9 cellular contexts compared by ENCODE assay signal in the genomic region with DNA sequence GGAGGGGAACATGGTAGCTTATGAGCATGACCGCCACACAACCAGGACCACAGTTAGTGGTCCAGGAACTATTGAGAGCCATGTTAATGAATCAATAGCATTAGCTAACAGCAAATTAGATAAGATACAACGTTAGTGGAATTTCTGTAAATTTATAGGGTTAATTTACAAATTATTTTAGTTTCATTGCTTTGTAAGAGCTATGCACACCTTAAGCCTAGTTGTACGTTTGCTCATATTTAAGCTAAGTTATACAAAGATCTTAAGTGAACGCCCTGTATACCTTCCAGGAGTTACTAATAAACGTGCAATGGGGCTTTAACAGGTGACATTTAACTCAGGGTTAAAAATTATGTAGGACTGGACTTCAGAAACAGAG. TPM values are rescaled to one million over a fixed set of nuclear protein-coding genes. Genes with fewer than 3 reads are reported as not detected.
A peak's percentile ranks its signal among the peaks of the same experiment; 100 is the strongest.
DNase-seq lines count a peak whose midpoint lies in the region; ATAC-seq and TF ChIP-seq lines count a peak whose summit lies in the region.
"Had no signal": no experiment of that assay in that cellular context is flagged by ENCODE, and none has a peak within 500 bp of the region (broad histone marks: within the 10 kb centered on the region; RNA-seq: fewer than 3 reads in every experiment).

No MANE protein-coding gene starts in this region.

- peak overlapping the region; percentile 96 for H3K9ac ChIP-seq in iPS-15b (ENCODE audit: low read depth, low read length)

- H3K27me3 ChIP-seq in iPS-15b (ENCODE audit: control insufficient read depth, insufficient read depth, low read length) = no peaks in the 10 kb centered on the region

- peaks cover 9% of the 10 kb centered on the region for H3K36me3 ChIP-seq in iPS-15b (ENCODE audit: control insufficient read depth, insufficient read depth, low read length)

- intact Hi-C loops in activated CD8-positive, alpha-beta T cell treated with anti-CD3 and anti-CD28 coated beads for 36 hours (cut with micrococcal nuclease) = no loop called here

- peaks cover 14% of the 10 kb centered on the region for H3K36me3 Mint-ChIP-seq in activated CD8-positive, alpha-beta T cell treated with anti-CD3 and anti-CD28 coated beads for 36 hours (ENCODE audit: low read depth)

- H3K4me3 Mint-ChIP-seq in activated CD8-positive, alpha-beta T cell treated with anti-CD3 and anti-CD28 coated beads for 36 hours = peak overlapping the region; percentile 91
- peak overlapping the region; percentile 96 to 97 for H3K4me3 Mint-ChIP-seq in stimulated activated naive CD8-positive, alpha-beta T cell treated with anti-CD3 and anti-CD28 coated beads, Interleukin-15, amount 100 ng/mL, for 72 hours

- H3K4me1 ChIP-seq in iPS-15b (ENCODE audit: control insufficient read depth, insufficient read depth, low read length) = peaks cover 5% of the 10 kb centered on the region

- TF ChIP-seq CTCF in activated CD8-positive, alpha-beta T cell treated with anti-CD3 and anti-CD28 coated beads for 36 hours (IDR thresholded peaks at IDR 0.05) = no peak

- POLR2A ChIA-PET in activated CD8-positive, alpha-beta T cell treated with anti-CD3 and anti-CD28 coated beads for 36 hours (lab: Charles Lee) = interaction anchor here (0.7 to 2.5 kb wide), 13 partner anchors 8 to 809 kb away, joined by 3 to 13 read pairs (median 5); partner anchors contain the start of gene TARDBP

- H3K9me3 ChIP-seq in iPS-15b (ENCODE audit: control insufficient read depth, insufficient read depth, low read length) = no peaks in the 10 kb centered on the region

- peaks cover 11% of the 10 kb centered on the region for H3K4me1 Mint-ChIP-seq in activated CD8-positive, alpha-beta T cell treated with anti-CD3 and anti-CD28 coated beads for 36 hours (ENCODE audit: low read depth)
- peaks cover 20% of the 10 kb centered on the region for H3K4me1 Mint-ChIP-seq in stimulated activated naive CD8-positive, alpha-beta T cell treated with anti-CD3 and anti-CD28 coated beads, Interleukin-15, amount 100 ng/mL, for 72 hours

- H3K27ac Mint-ChIP-seq in activated CD8-positive, alpha-beta T cell treated with anti-CD3 and anti-CD28 coated beads for 36 hours = peak overlapping the region; percentile 95
- peak overlapping the region; percentile 99 to 100 for H3K27ac Mint-ChIP-seq in stimulated activated naive CD8-positive, alpha-beta T cell treated with anti-CD3 and anti-CD28 coated beads, Interleukin-15, amount 100 ng/mL, for 72 hours

- H3K4me3 ChIP-seq in iPS-15b (ENCODE audit: low read depth, low read length) = peak overlapping the region; percentile 97

- CTCF ChIA-PET in activated CD8-positive, alpha-beta T cell treated with anti-CD3 and anti-CD28 coated beads for 36 hours (lab: Charles Lee) = interaction anchor here (1.1 to 6.8 kb wide), 7 partner anchors 9 to 551 kb away, joined by 3 to 74 read pairs (median 6); no protein-coding TSS in a partner anchor

- no peak for TF ChIP-seq POLR2A in GM18505 (IDR thresholded peaks at IDR 0.05; ENCODE audit: borderline replicate concordance, extremely low read depth, insufficient read depth, insufficient read length)

- ATAC-seq in activated CD8-positive, alpha-beta T cell treated with anti-CD3 and anti-CD28 coated beads for 36 hours = no peak
- no peak for ATAC-seq in stimulated activated naive CD8-positive, alpha-beta T cell treated with anti-CD3 and anti-CD28 coated beads, Interleukin-15, amount 100 ng/mL, for 72 hours
- ATAC-seq in GM18505 (IDR thresholded peaks at IDR 0.05; ENCODE audit: unreplicated experiment) = no peak

- DNase-seq in DMS79 treated with DMSO at 0.1 percent for 48 hours (lab: John Stamatoyannopoulos, UW) (peak; percentile 20), DMS79 (lab: John Stamatoyannopoulos, UW) (no peak), epidermal melanocyte (ENCODE audit: insufficient read length, low spot score) (no peak), foreskin melanocyte (no peak)
- no peak for DNase-seq in activated CD8-positive, alpha-beta T cell treated with anti-CD3 and anti-CD28 coated beads for 36 hours
- no peak for DNase-seq in stimulated activated naive CD8-positive, alpha-beta T cell treated with anti-CD3 and anti-CD28 coated beads, Interleukin-15, amount 100 ng/mL, for 72 hours

- H3K9me3 Mint-ChIP-seq in activated CD8-positive, alpha-beta T cell treated with anti-CD3 and anti-CD28 coated beads for 36 hours = no peaks in the 10 kb centered on the region
- no peaks in the 10 kb centered on the region for H3K9me3 Mint-ChIP-seq in stimulated activated naive CD8-positive, alpha-beta T cell treated with anti-CD3 and anti-CD28 coated beads, Interleukin-15, amount 100 ng/mL, for 72 hours

- H3K27me3 Mint-ChIP-seq in activated CD8-positive, alpha-beta T cell treated with anti-CD3 and anti-CD28 coated beads for 36 hours = no peaks in the 10 kb centered on the region
- no peaks in the 10 kb centered on the region for H3K27me3 Mint-ChIP-seq in stimulated activated naive CD8-positive, alpha-beta T cell treated with anti-CD3 and anti-CD28 coated beads, Interleukin-15, amount 100 ng/mL, for 72 hours

RNA-seq across cellular contexts. Expression of gene EXOSC10, which starts 0.7 kb away (rescaled TPM):
- 10 to 100 TPM; 66.6 to 69.8 TPM for total RNA-seq in activated CD8-positive, alpha-beta T cell treated with anti-CD3 and anti-CD28 coated beads for 36 hours

RNA-seq across cellular contexts. Expression of gene SRM, which starts 39.1 kb away (rescaled TPM):
- total RNA-seq in activated CD8-positive, alpha-beta T cell treated with anti-CD3 and anti-CD28 coated beads for 36 hours = 100 to 1,000 TPM; 240 TPM

RNA-seq across cellular contexts. Expression of gene MASP2, which starts 51.9 kb away (rescaled TPM):
- total RNA-seq in activated CD8-positive, alpha-beta T cell treated with anti-CD3 and anti-CD28 coated beads for 36 hours = not detected
- total RNA-seq: M059J had no signal
